ENCODE assay signal across 21 cellular contexts in the genomic region with DNA sequence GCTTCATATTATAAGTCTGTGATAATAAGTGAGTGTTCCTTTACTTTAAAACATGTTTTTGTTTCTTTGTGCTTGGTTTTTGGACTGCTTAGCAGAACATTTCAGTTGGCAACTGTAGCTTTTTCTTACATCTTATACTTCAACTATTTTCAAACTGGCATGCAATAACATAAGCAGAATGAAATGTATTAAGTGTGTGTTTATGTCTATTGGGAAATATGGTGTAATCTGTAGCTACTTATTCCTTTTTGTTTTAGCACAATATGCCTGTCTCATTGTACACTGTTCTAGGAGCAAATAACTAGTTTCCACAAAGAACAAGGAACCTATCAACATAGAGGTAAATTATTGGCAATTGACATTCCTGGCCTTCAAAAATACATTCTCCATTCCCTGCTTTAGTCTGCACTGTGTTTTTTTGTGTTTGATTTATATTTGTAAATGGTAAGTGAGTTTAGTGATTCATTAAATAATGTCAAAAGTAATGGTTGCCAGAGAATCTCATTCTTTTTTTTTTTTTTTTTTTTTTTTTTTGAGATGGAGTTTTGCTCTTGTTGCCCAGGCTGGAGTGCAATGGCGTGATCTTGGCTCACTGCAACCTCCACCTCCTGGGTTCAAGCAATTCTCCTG.
"Had no signal": no experiment of that assay in that cellular context is flagged by ENCODE, and none has a peak within 500 bp of the region (broad histone marks: within the 10 kb centered on the region; RNA-seq: fewer than 3 reads in every experiment).

No MANE protein-coding gene starts in this region.

- H3K4me3 Mint-ChIP-seq: activated naive CD8-positive, alpha-beta T cell; naive thymus-derived CD8-positive, alpha-beta T cell; T-cell had no signal

- DNase-seq: activated CD4-positive, alpha-beta T cell treated with anti-CD3 and anti-CD28 coated beads, Interleukin-2, amount 50 U/mL, for 1 hour; activated CD8-positive, alpha-beta memory T cell treated with anti-CD3 and anti-CD28 coated beads for 24 hours; activated gamma-delta T cell treated with Interleukin-2 at 50 U/mL for 16 hours; brain microvascular endothelial cell; gastrocnemius medialis; heart right ventricle; islet precursor cell; naive thymus-derived CD8-positive, alpha-beta T cell; small intestine; stimulated activated CD4-positive, alpha-beta T cell treated with anti-CD3 and anti-CD28 coated beads, Interleukin-4, amount 100 ng/mL, for 24 hours; stimulated activated naive CD4-positive, alpha-beta T cell treated with Interleukin-2 at 50 U/mL for 16 hours; substantia nigra; T-cell; T1000; upper lobe of left lung had no signal

- H3K36me3 ChIP-seq: brain microvascular endothelial cell, gastrocnemius medialis, right atrium auricular region, upper lobe of left lung had no signal

- H3K4me3 ChIP-seq: gastrocnemius medialis, heart right ventricle, right atrium auricular region, upper lobe of left lung had no signal

- H3K27me3 ChIP-seq: brain microvascular endothelial cell, gastrocnemius medialis, heart right ventricle, right atrium auricular region, upper lobe of left lung had no signal

- H3K9me3 ChIP-seq: gastrocnemius medialis, heart right ventricle, right atrium auricular region, upper lobe of left lung had no signal

- H3K4me1 ChIP-seq: upper lobe of left lung had no signal

- H3K27me3 Mint-ChIP-seq: activated naive CD8-positive, alpha-beta T cell; naive thymus-derived CD8-positive, alpha-beta T cell; T-cell had no signal

- H3K27ac Mint-ChIP-seq: activated naive CD8-positive, alpha-beta T cell; naive thymus-derived CD8-positive, alpha-beta T cell; T-cell had no signal

- H3K36me3 Mint-ChIP-seq: activated naive CD8-positive, alpha-beta T cell; naive thymus-derived CD8-positive, alpha-beta T cell; T-cell had no signal

- H3K27ac ChIP-seq: brain microvascular endothelial cell, gastrocnemius medialis, upper lobe of left lung had no signal

- H3K4me1 Mint-ChIP-seq: naive thymus-derived CD8-positive, alpha-beta T cell; T-cell had no signal

- FAIRE-seq: endometrium, small intestine had no signal

- ATAC-seq: activated CD4-positive, CD25-positive, alpha-beta regulatory T cell treated with anti-CD3 and anti-CD28 coated beads, Interleukin-2, amount 50 U/mL, for 24 hours; esophagus mucosa; gastrocnemius medialis; left lobe of liver; naive thymus-derived CD8-positive, alpha-beta T cell; T-cell had no signal
